Comparison of ENCODE assay signal across 9 cellular contexts in the genomic region with DNA sequence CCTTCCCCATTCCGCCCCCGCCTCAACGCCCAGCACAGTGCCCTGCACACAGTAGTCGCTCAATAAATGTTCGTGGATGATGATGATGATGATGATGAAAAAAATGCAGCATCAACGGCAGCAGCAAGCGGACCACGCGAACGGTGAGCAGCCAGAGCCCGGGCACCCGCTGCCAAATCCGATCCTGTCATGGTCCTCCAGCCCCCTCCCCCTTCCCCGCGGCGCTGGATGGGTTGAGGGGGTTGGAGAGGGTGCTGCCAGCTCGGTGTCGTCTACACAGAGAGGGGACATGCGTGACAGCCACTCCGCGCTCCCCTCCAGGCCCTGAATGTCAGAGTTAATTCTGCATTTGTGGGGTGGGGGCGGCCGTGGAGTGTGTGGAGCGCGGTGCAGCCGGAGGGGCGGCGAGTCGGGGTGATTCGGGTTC. TPM values are rescaled to one million over a fixed set of nuclear protein-coding genes. Genes with fewer than 3 reads are reported as not detected.
DNase-seq lines count a peak whose midpoint lies in the region; ATAC-seq and TF ChIP-seq lines count a peak whose summit lies in the region.
"Had no signal": no experiment of that assay in that cellular context is flagged by ENCODE, and none has a peak within 500 bp of the region (broad histone marks: within the 10 kb centered on the region; RNA-seq: fewer than 3 reads in every experiment).

No MANE protein-coding gene starts in this region.

- H4K20me1 ChIP-seq in hepatocyte (ENCODE audit: insufficient read depth, poor library complexity, severe bottlenecking) = no peaks in the 10 kb centered on the region

- H3K4me1 Mint-ChIP-seq in WTC11 = peaks cover 15% of the 10 kb centered on the region

- intact Hi-C loops in sciatic nerve (cut with DNase I) = no loop called here

- CTCF ChIA-PET in WTC11 (lab: Charles Lee) = interaction anchor here (1.3 kb wide), 1 partner anchor 144 kb away, joined by 5 read pairs; no protein-coding TSS in a partner anchor

- 2% methylated on average over 25 of the region's 30 CpGs for WGBS in hepatocyte (ENCODE audit: low lambda C conversion rate, missing lambda C conversion rate)

- POLR2A ChIA-PET in WTC11 (lab: Charles Lee) = interaction anchor here (1.2 kb wide), 1 partner anchor 13 kb away, joined by 3 read pairs; no protein-coding TSS in a partner anchor

- H3K36me3 ChIP-seq in GM06990 (ENCODE audit: control insufficient read depth, insufficient read depth, low read length) (no peaks in the 10 kb centered on the region), hepatocyte (replicated peaks; ENCODE audit: insufficient read depth, low read depth) (no peaks in the 10 kb centered on the region)

- peaks cover 34% of the 10 kb centered on the region for H3K4me1 ChIP-seq in hepatocyte (ENCODE audit: insufficient read depth)

- no peak for ATAC-seq in WTC11
- peak; percentile 26 for ATAC-seq in sciatic nerve
- no peak for ATAC-seq in GM21619 (IDR thresholded peaks at IDR 0.05; ENCODE audit: unreplicated experiment)
- ATAC-seq in GM21723 (IDR thresholded peaks at IDR 0.05; ENCODE audit: unreplicated experiment) = no peak
- no peak for ATAC-seq in HG02642 (IDR thresholded peaks at IDR 0.05; ENCODE audit: poor library complexity, unreplicated experiment)

- peak overlapping the region; percentile 98 for H3K4me2 ChIP-seq in hepatocyte

- H3K36me3 Mint-ChIP-seq in WTC11 = no peaks in the 10 kb centered on the region

- no peaks in the 10 kb centered on the region for H3K9me2 ChIP-seq in hepatocyte (replicated peaks; ENCODE audit: insufficient read depth)

- peak overlapping the region; percentile 80 for H3K4me3 Mint-ChIP-seq in WTC11

- peak overlapping the region; percentile 55 for H2AFZ ChIP-seq in hepatocyte

- DNase-seq in GM06990 (ENCODE audit: extremely low read depth, insufficient read length) (peak; percentile 3), WTC11 (ENCODE audit: low spot score) (peak; percentile 35), hepatocyte (ENCODE audit: low spot score) (no peak), sciatic nerve (ENCODE audit: low spot score) (no peak), NCI-H2196 (lab: John Stamatoyannopoulos, UW; ENCODE audit: unreplicated experiment) (no peak)

- H3K9me3 ChIP-seq in hepatocyte (ENCODE audit: low read depth) = no peaks in the 10 kb centered on the region

- H3K27ac ChIP-seq in hepatocyte = no peak overlapping the region

- H3K79me2 ChIP-seq in hepatocyte = no peaks in the 10 kb centered on the region

- no peak for TF ChIP-seq CTCF in GM06990 (IDR thresholded peaks at IDR 0.05; ENCODE audit: insufficient read depth, low read length, poor library complexity, severe bottlenecking)
- no peak for TF ChIP-seq CTCF in WTC11 (IDR thresholded peaks at IDR 0.05)
- TF ChIP-seq CTCF in hepatocyte (IDR thresholded peaks at IDR 0.05; ENCODE audit: poor library complexity) = no peak

- peaks cover 5% of the 10 kb centered on the region for H3K27me3 ChIP-seq in GM06990 (replicated peaks; ENCODE audit: control insufficient read depth, insufficient read depth, low read length)
- peaks cover 17% of the 10 kb centered on the region for H3K27me3 ChIP-seq in hepatocyte

- H3K27me3 Mint-ChIP-seq in WTC11 (ENCODE audit: low read depth) = peaks cover 73% of the 10 kb centered on the region

- H3K4me3 ChIP-seq in GM06990 (replicated peaks; ENCODE audit: low read depth, low read length) (no peak overlapping the region), hepatocyte (peak overlapping the region; percentile 54)

- no peak overlapping the region for H3K27ac Mint-ChIP-seq in WTC11

- no peaks in the 10 kb centered on the region for H3K9me3 Mint-ChIP-seq in WTC11

TF ChIP-seq in WTC11, 78 proteins besides CTCF, POLR2A, EP300 and RAD21:
- TF ChIP-seq KAT7 (CRISPR knock-in tag; IDR thresholded peaks at IDR 0.05; ENCODE audit: borderline replicate concordance) (no peak), GRHL2 (CRISPR knock-in tag; IDR thresholded peaks at IDR 0.05; ENCODE audit: insufficient replicate concordance, severe bottlenecking) (no peak), FOXP1 (CRISPR knock-in tag; IDR thresholded peaks at IDR 0.05; ENCODE audit: borderline replicate concordance) (no peak), NR1H2 (CRISPR knock-in tag; IDR thresholded peaks at IDR 0.05) (no peak), ZBTB21 (CRISPR knock-in tag; IDR thresholded peaks at IDR 0.05; ENCODE audit: borderline replicate concordance) (no peak), MXD4 (CRISPR knock-in tag; IDR thresholded peaks at IDR 0.05; ENCODE audit: borderline replicate concordance) (no peak), JUN (CRISPR knock-in tag; IDR thresholded peaks at IDR 0.05) (no peak)
- TF ChIP-seq, protein P1, sequence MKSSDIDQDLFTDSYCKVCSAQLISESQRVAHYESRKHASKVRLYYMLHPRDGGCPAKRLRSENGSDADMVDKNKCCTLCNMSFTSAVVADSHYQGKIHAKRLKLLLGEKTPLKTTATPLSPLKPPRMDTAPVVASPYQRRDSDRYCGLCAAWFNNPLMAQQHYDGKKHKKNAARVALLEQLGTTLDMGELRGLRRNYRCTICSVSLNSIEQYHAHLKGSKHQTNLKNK (CRISPR knock-in tag; IDR thresholded peaks at IDR 0.05) = no peak

RNA-seq across cellular contexts. Expression of a gene that starts 0.7 kb away (rescaled TPM):
- total RNA-seq in WTC11 (2021) (1.8 to 3.6 TPM (median 2.3 TPM) in 3 replicates), hepatocyte (27.8 and 30.1 TPM in 2 replicates), sciatic nerve (13.0 TPM)
- 5.2 and 8.9 TPM in 2 replicates for polyA plus RNA-seq in hepatocyte
- total RNA-seq: myocyte had no signal

Comparison
In these comparisons a context has a peak if more than half of its experiments do, and no peak if none do; other contexts are left out.
1. DNase-seq: peak in GM06990 (single experiment) and WTC11 (single experiment); none in hepatocyte (single experiment), sciatic nerve (single experiment) and NCI-H2196 (single experiment).